In the genomic region with DNA sequence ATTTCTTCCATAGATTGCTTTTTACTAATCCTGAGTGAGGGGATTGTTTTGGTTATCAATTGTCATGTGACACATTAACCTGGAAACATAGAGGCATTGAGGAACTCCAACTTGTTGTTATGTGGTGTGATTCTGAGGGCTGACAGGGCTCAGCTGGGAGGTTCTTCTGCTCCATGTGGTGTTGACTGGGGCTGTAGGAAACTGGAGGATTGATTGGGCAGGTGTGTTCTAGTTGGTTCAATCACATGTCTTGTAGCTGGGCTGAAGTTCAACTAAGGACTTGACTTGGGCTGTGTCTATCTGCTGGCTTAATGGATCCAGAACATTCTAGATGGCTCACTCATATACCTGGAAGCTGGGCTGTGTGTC, we compare ENCODE assay signal across 2 cellular contexts.
TF ChIP-seq lines count a peak whose summit lies in the region.

No MANE protein-coding gene starts in this region.

TF ChIP-seq in HCT116, 20 proteins besides CTCF, POLR2A, EP300 and RAD21:
- TF ChIP-seq TCF7L2 (IDR thresholded peaks at IDR 0.05; ENCODE audit: borderline replicate concordance, extremely low read depth, insufficient read depth, insufficient read length) (no peak), YY1 (IDR thresholded peaks at IDR 0.05; ENCODE audit: extremely low read depth, insufficient replicate concordance, low read depth, low read length) (no peak), ZFX (IDR thresholded peaks at IDR 0.05) (no peak), ELF1 (IDR thresholded peaks at IDR 0.05; ENCODE audit: borderline replicate concordance, low read depth) (no peak), FOSL1 (IDR thresholded peaks at IDR 0.05; ENCODE audit: low read depth) (no peak), JUND (IDR thresholded peaks at IDR 0.05) (no peak), EZH2phosphoT487 (IDR thresholded peaks at IDR 0.05; ENCODE audit: borderline replicate concordance) (no peak), SIN3A (IDR thresholded peaks at IDR 0.05; ENCODE audit: low read depth) (no peak), EGR1 (IDR thresholded peaks at IDR 0.05; ENCODE audit: low read depth) (no peak), EZH2 (IDR thresholded peaks at IDR 0.05) (no peak), SRF (IDR thresholded peaks at IDR 0.05; ENCODE audit: low read depth) (no peak)
- TF ChIP-seq, protein P1, sequence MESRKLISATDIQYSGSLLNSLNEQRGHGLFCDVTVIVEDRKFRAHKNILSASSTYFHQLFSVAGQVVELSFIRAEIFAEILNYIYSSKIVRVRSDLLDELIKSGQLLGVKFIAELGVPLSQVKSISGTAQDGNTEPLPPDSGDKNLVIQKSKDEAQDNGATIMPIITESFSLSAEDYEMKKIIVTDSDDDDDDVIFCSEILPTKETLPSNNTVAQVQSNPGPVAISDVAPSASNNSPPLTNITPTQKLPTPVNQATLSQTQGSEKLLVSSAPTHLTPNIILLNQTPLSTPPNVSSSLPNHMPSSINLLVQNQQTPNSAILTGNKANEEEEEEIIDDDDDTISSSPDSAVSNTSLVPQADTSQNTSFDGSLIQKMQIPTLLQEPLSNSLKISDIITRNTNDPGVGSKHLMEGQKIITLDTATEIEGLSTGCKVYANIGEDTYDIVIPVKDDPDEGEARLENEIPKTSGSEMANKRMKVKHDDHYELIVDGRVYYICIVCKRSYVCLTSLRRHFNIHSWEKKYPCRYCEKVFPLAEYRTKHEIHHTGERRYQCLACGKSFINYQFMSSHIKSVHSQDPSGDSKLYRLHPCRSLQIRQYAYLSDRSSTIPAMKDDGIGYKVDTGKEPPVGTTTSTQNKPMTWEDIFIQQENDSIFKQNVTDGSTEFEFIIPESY (IDR thresholded peaks at IDR 0.05; ENCODE audit: extremely low read depth, insufficient replicate concordance, low read length) = no peak
- TF ChIP-seq, protein P2, sequence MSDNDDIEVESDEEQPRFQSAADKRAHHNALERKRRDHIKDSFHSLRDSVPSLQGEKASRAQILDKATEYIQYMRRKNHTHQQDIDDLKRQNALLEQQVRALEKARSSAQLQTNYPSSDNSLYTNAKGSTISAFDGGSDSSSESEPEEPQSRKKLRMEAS (IDR thresholded peaks at IDR 0.05) = no peak

TF ChIP-seq in K562, 482 proteins besides CTCF, POLR2A, EP300 and RAD21:
- TF ChIP-seq TFE3 (CRISPR knock-in tag; IDR thresholded peaks at IDR 0.05) (peak; percentile 26; the same call in 1 of the 2 replicates), TSHZ1 (CRISPR knock-in tag; IDR thresholded peaks at IDR 0.05) (no peak)
- TF ChIP-seq, protein P3, sequence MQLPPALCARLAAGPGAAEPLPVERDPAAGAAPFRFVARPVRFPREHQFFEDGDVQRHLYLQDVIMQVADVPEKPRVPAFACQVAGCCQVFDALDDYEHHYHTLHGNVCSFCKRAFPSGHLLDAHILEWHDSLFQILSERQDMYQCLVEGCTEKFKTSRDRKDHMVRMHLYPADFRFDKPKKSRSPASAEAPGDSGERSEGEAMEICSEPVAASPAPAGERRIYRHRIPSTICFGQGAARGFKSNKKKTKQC (CRISPR knock-in tag; IDR thresholded peaks at IDR 0.05) = no peak
TF ChIP-seq in K562: peak in this region for 1.
